In the genomic region with DNA sequence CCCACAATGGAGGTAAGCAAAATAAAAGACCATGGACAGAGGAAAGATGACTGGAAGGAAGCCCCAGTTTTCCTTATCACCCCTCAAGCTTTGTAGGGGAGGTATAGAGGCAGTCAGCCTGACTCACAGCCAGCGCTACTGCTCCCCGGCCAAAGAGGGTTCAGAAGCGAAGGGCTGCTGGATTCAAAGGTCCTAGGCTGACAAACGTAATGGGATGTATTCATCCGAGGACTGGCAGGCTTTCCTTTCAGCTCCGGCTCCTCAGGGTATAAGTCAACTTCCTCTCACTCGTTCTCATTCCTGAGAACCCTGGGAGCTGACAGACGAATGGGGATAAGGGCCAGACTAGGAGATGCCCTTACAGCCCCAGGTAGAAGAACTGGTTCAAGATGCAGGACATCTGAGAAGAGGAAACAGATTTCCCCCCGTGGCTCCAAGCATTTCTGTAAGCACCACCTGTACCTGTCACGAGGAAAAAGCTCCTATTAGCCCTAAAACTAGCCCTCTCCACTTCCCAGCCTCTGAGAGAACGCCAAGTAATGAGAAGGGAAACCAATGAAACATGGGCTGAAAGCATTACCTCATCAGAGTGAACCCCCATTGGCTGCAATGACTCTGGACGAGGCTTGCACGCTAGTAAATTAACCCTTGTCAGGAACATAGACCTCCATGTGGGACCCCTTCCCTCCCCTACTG, we compare ENCODE assay signal across 13 cellular contexts. TPM values are rescaled to one million over a fixed set of nuclear protein-coding genes. Genes with fewer than 3 reads are reported as not detected.
DNase-seq lines count a peak whose midpoint lies in the region; ATAC-seq, FAIRE-seq and TF ChIP-seq lines count a peak whose summit lies in the region.
"Had no signal": no experiment of that assay in that cellular context is flagged by ENCODE, and none has a peak within 500 bp of the region (broad histone marks: within the 10 kb centered on the region; RNA-seq: fewer than 3 reads in every experiment).

No MANE protein-coding gene starts in this region.

- peaks cover 0 to 11% of the 10 kb centered on the region in 2 experiments; a peak in 3 of 5 replicates for H3K4me1 ChIP-seq in K562 (replicated peaks in 1 of 2; ENCODE audit: control insufficient read depth in 2 of 2, insufficient read depth in 2 of 2, low read length in 2 of 2)
- H3K4me1 ChIP-seq in iPS-18a (ENCODE audit: control insufficient read depth, low read depth, low read length): no peaks in the 10 kb centered on the region
- peaks cover 3 to 5% of the 10 kb centered on the region in 2 donors for H3K4me1 ChIP-seq in small intestine (ENCODE audit: control insufficient read depth in 2 of 2, insufficient read depth in 1 of 2, low read depth in 1 of 2, low read length in 1 of 2)
- H3K4me1 ChIP-seq: gastroesophageal sphincter had no signal

- H3K79me2 ChIP-seq in K562 (ENCODE audit: control insufficient read depth, insufficient read depth, low read length): no peaks in the 10 kb centered on the region

- no peak for TF ChIP-seq CTCF in K562 (IDR thresholded peaks at IDR 0.05 in 2 of 3, conservative IDR thresholded peaks at IDR 0.05 in 1 of 3; ENCODE audit: insufficient read depth in 2 of 3, low read depth in 1 of 3, low read length in 3 of 3)
- no peak for TF ChIP-seq CTCF in GM10248 (IDR thresholded peaks at IDR 0.05; ENCODE audit: control extremely low read depth, extremely low read depth, low read depth, missing control alignments)

- intact Hi-C loops in K562 (cut with micrococcal nuclease): no loop called here

- TF ChIP-seq EP300 in K562 (IDR thresholded peaks at IDR 0.05; ENCODE audit: low read length): no peak

- peak; percentile 88 for ATAC-seq in K562
- ATAC-seq in HG03280 (IDR thresholded peaks at IDR 0.05; ENCODE audit: unreplicated experiment): no peak
- no peak for ATAC-seq in HG03571 (IDR thresholded peaks at IDR 0.05; ENCODE audit: unreplicated experiment)
- ATAC-seq: gastroesophageal sphincter had no signal

- peak overlapping the region; percentile 83 for H2AFZ ChIP-seq in K562 (ENCODE audit: low read depth, low read length)

- peak overlapping the region; percentile 64 for H3K4me2 ChIP-seq in K562 (ENCODE audit: insufficient read depth, low read length)

- POLR2A ChIA-PET in K562 (lab: Yijun Ruan, JAX) (interaction anchor here (0.6 to 1.0 kb wide), 3 partner anchors 11 to 376 kb away, joined by 3 to 6 read pairs (median 5); no protein-coding TSS in a partner anchor), GM10248 (lab: Yijun Ruan, JAX) (no interaction called here)

- H3K27ac ChIP-seq in K562 (ENCODE audit: extremely low read depth, low read depth, low read length): no peak overlapping the region; the same call in 2 of the 3 replicates
- no peak overlapping the region for H3K27ac ChIP-seq in iPS-18a (ENCODE audit: low read length)
- H3K27ac ChIP-seq in small intestine (ENCODE audit: low read depth in 1 of 2, low read length in 1 of 2): no peak overlapping the region
- H3K27ac ChIP-seq: 22Rv1, gastroesophageal sphincter had no signal

- peak; percentile 7 for DNase-seq in DMS79 treated with DMSO at 0.1 percent for 48 hours (lab: John Stamatoyannopoulos, UW)
- no peak for DNase-seq in DMS79 (lab: John Stamatoyannopoulos, UW)
- peak in 3 of 4 experiments; percentile 24 to 45 (median 43) for DNase-seq in K562 (ENCODE audit: extremely low read depth in 1 of 4, low spot score in 3 of 4)
- DNase-seq in small intestine: peak; percentile 30
- no peak for DNase-seq in GM10248 (ENCODE audit: extremely low spot score)
- DNase-seq: DMS 273 treated with DMSO at 0.1 percent for 48 hours had no signal

- CTCF ChIA-PET in K562 (lab: Yijun Ruan, JAX; ENCODE audit: low intra/inter-chr PET ratio) (no interaction called here), GM10248 (lab: Yijun Ruan, JAX) (interaction anchor here (1.2 to 5.0 kb wide), 4 partner anchors 14 to 22 kb away, joined by 3 to 30 read pairs (median 17); no protein-coding TSS in a partner anchor)

- H3K27me3 ChIP-seq in K562 (ENCODE audit: control insufficient read depth in 2 of 2, insufficient read depth in 2 of 2, low read length in 2 of 2): no peaks in the 10 kb centered on the region
- no peaks in the 10 kb centered on the region for H3K27me3 ChIP-seq in iPS-18a (ENCODE audit: control insufficient read depth, insufficient read depth, low read length)
- no peaks in the 10 kb centered on the region for H3K27me3 ChIP-seq in small intestine (ENCODE audit: control insufficient read depth in 2 of 2, insufficient read depth in 2 of 2, low read length in 2 of 2)
- H3K27me3 ChIP-seq: ascending aorta, gastroesophageal sphincter had no signal

- no peak for TF ChIP-seq RAD21 in K562 (CRISPR knock-in tag; conservative IDR thresholded peaks at IDR 0.05 in 1 of 2, IDR thresholded peaks at IDR 0.05 in 1 of 2)

- WGBS in K562 (ENCODE audit: insufficient coverage, low coverage, missing lambda C conversion rate): 13% methylated on average over 13 of the region's 13 CpGs
- 16 to 40% (median 39%) methylated on average over 13 of the region's 13 CpGs for WGBS in small intestine, 3 donors

- H4K20me1 ChIP-seq in K562 (replicated peaks; ENCODE audit: control insufficient read depth, insufficient read depth, low read length): no peaks in the 10 kb centered on the region

- in situ Hi-C loops in K562 (cut with MboI): no loop called here

- H3K9me1 ChIP-seq in K562 (ENCODE audit: control insufficient read depth, insufficient read depth, low read length): no peaks in the 10 kb centered on the region

- H3K9ac ChIP-seq in K562 (ENCODE audit: insufficient read depth in 1 of 2, low read depth in 2 of 2, low read length in 2 of 2) (peak overlapping the region; percentile 21 to 46; a peak in 3 of 4 replicates), iPS-18a (ENCODE audit: low read length) (peak overlapping the region; percentile 14)

- peak; percentile 6 for FAIRE-seq in K562 (lab: Jason Lieb, UNC)
- no peak for FAIRE-seq in small intestine (lab: Jason Lieb, UNC)
- FAIRE-seq: GM18507 had no signal

- TF ChIP-seq POLR2A in K562 (conservative IDR thresholded peaks at IDR 0.05): no peak

- no peak overlapping the region for H3K4me3 ChIP-seq in K562
- H3K4me3 ChIP-seq in iPS-18a (ENCODE audit: low read length): peak overlapping the region; percentile 52
- no peak overlapping the region for H3K4me3 ChIP-seq in small intestine (ENCODE audit: low read depth in 1 of 2, low read length in 2 of 2)
- H3K4me3 ChIP-seq: gastroesophageal sphincter had no signal

- TSS peak; percentile 81 for BruUV-seq in K562 (replicated peaks; lab: Mats Ljungman, UMichigan)

- no peaks in the 10 kb centered on the region for H3K9me3 ChIP-seq in K562 (replicated peaks; ENCODE audit: control insufficient read depth, insufficient read depth, low read depth, low read length)
- no peaks in the 10 kb centered on the region for H3K9me3 ChIP-seq in iPS-18a (ENCODE audit: control insufficient read depth, low read depth, low read length)
- H3K9me3 ChIP-seq in small intestine (ENCODE audit: control insufficient read depth, low read depth): no peaks in the 10 kb centered on the region
- H3K9me3 ChIP-seq: ascending aorta, gastroesophageal sphincter had no signal

- H3K36me3 ChIP-seq in K562 (ENCODE audit: control insufficient read depth, insufficient read depth, low read length): no peaks in the 10 kb centered on the region
- H3K36me3 ChIP-seq in iPS-18a (ENCODE audit: control insufficient read depth, low read depth, low read length): no peaks in the 10 kb centered on the region
- no peaks in the 10 kb centered on the region for H3K36me3 ChIP-seq in small intestine (ENCODE audit: control insufficient read depth in 2 of 2, insufficient read depth in 2 of 2, low read length in 2 of 2)
- H3K36me3 ChIP-seq: ascending aorta, gastroesophageal sphincter had no signal

TF ChIP-seq in K562, 482 proteins besides CTCF, POLR2A, EP300 and RAD21 (continues in another document):
- no peak for TF ChIP-seq GTF2F1 (IDR thresholded peaks at IDR 0.05; ENCODE audit: low read depth, low read length)

RNA-seq across cellular contexts. Expression of a gene that starts 22.1 kb away (rescaled TPM):
- total RNA-seq in K562 (2011; cell fraction: chromatin; rRNA removed; ENCODE audit: low replicate concordance): 60.8 and 144 TPM in 2 replicates
- total RNA-seq in K562 (2011; cell fraction: nucleolus; rRNA removed): 25.8 and 30.5 TPM in 2 replicates
- total RNA-seq in K562 (2011; cell fraction: nucleoplasm; rRNA removed): 59.5 and 73.2 TPM in 2 replicates
- 7.0 and 12.4 TPM in 2 replicates for total RNA-seq in K562 (2014; rRNA removed)
- total RNA-seq in K562 (2014; rRNA removed; fragmentation: Illumina TruSeq; extraction: Trizol): 18.0 and 23.0 TPM in 2 replicates
- 20.8 and 21.6 TPM in 2 replicates for total RNA-seq in K562 (2015; rRNA removed; fragmentation: Illumina TruSeq; extraction: Trizol)
- total RNA-seq in K562 (2021): 14.9 and 15.1 TPM in 2 replicates
- polyA plus RNA-seq in K562 (2011; rRNA removed): 14.1 and 14.8 TPM in 2 replicates
- 3.2 and 6.6 TPM in 2 replicates for polyA plus RNA-seq in K562 (2011; cell fraction: cytosol; rRNA removed)
- polyA plus RNA-seq in K562 (2011; cell fraction: nucleus; rRNA removed): 22.0 and 28.3 TPM in 2 replicates
- 9.9 and 11.8 TPM in 2 replicates for polyA plus RNA-seq in K562 (2012)
- 13.5 and 14.9 TPM in 2 replicates for polyA plus RNA-seq in K562 (2014; fragmentation: Illumina TruSeq; extraction: Trizol)
- polyA plus RNA-seq in K562 (2014; fragmentation: Nextera tagmentation; extraction: Ambion mirVana): 1 to 10 TPM; 2.3 to 6.1 TPM
- 10.1 TPM in 2 replicates for polyA plus RNA-seq in K562 (2014; rRNA removed)
- polyA minus RNA-seq in K562 (2011; rRNA and poly(A)+ RNA removed): 24.7 and 30.3 TPM in 2 replicates
- polyA minus RNA-seq in K562 (2011; cell fraction: cytosol; rRNA and poly(A)+ RNA removed): 7.3 and 8.3 TPM in 2 replicates
- polyA minus RNA-seq in K562 (2011; cell fraction: nucleus; rRNA and poly(A)+ RNA removed): 21.7 and 34.0 TPM in 2 replicates
- polyA plus RNA-seq in small intestine: 10 to 100 TPM in 1 of 3 donors, 1 to 10 TPM in 2; 5.8 to 10.1 (median 7.6) TPM

RNA-seq across cellular contexts. Expression of a gene that starts 28.8 kb away (rescaled TPM):
- total RNA-seq in K562 (2011; cell fraction: chromatin; rRNA removed; ENCODE audit: low replicate concordance): not detected in 2 replicates
- total RNA-seq in K562 (2011; cell fraction: nucleolus; rRNA removed): not detected in 2 replicates
- not detected in 2 replicates for total RNA-seq in K562 (2011; cell fraction: nucleoplasm; rRNA removed)
- total RNA-seq in K562 (2014; rRNA removed): not detected in 2 replicates
- total RNA-seq in K562 (2014; rRNA removed; fragmentation: Illumina TruSeq; extraction: Trizol): not detected in 2 replicates
- total RNA-seq in K562 (2015; rRNA removed; fragmentation: Illumina TruSeq; extraction: Trizol): not detected in 2 replicates
- not detected in 2 replicates for total RNA-seq in K562 (2021)
- polyA plus RNA-seq in K562 (2011; rRNA removed): not detected in 2 replicates
- polyA plus RNA-seq in K562 (2011; cell fraction: cytosol; rRNA removed): not detected in 2 replicates
- not detected in 2 replicates for polyA plus RNA-seq in K562 (2011; cell fraction: nucleus; rRNA removed)
- not detected in 2 replicates for polyA plus RNA-seq in K562 (2012)
- not detected in 2 replicates for polyA plus RNA-seq in K562 (2014; fragmentation: Illumina TruSeq; extraction: Trizol)
- polyA plus RNA-seq in K562 (2014; fragmentation: Nextera tagmentation; extraction: Ambion mirVana): not detected
- not detected in 2 replicates for polyA plus RNA-seq in K562 (2014; rRNA removed)
- polyA minus RNA-seq in K562 (2011; rRNA and poly(A)+ RNA removed): not detected in 2 replicates
- not detected in 2 replicates for polyA minus RNA-seq in K562 (2011; cell fraction: cytosol; rRNA and poly(A)+ RNA removed)
- not detected in 2 replicates for polyA minus RNA-seq in K562 (2011; cell fraction: nucleus; rRNA and poly(A)+ RNA removed)
- polyA plus RNA-seq in small intestine: not detected
- total RNA-seq: ascending aorta, gastroesophageal sphincter had no signal

Comparison
In these comparisons a context has a peak if more than half of its experiments do, and no peak if none do; other contexts are left out.
1. DNase-seq: peak in DMS79 treated with DMSO at 0.1 percent for 48 hours (single experiment), K562 (3 of 4) and small intestine (single experiment); none in DMS79 (single experiment) and GM10248 (single experiment).